ENCODE assay signal across 10 cellular contexts in genomic region chr1:154972213-154972516, GRCh38. TPM values are rescaled to one million over a fixed set of nuclear protein-coding genes. Genes with fewer than 3 reads are reported as not detected.
DNase-seq lines count a peak whose midpoint lies in the region; ATAC-seq and TF ChIP-seq lines count a peak whose summit lies in the region.
"Had no signal": no experiment of that assay in that cellular context is flagged by ENCODE, and none has a peak within 500 bp of the region (broad histone marks: within the 10 kb centered on the region; RNA-seq: fewer than 3 reads in every experiment).

No MANE protein-coding gene starts in this region.

- TF ChIP-seq CTCF in WI38 (IDR thresholded peaks at IDR 0.05; ENCODE audit: low read depth, low read length) (no peak), glutamatergic neuron (IDR thresholded peaks at IDR 0.05; ENCODE audit: partially characterized antibody, unreplicated experiment) (no peak)

- H3K27me3 Mint-ChIP-seq in glutamatergic neuron (ENCODE audit: unreplicated experiment), result peaks cover 9% of the 10 kb centered on the region

- H3K4me3 Mint-ChIP-seq in glutamatergic neuron (ENCODE audit: unreplicated experiment), result peak overlapping the region; percentile 82

- peak overlapping the region; percentile 54 to 95 (median 74) for H3K9ac ChIP-seq in skeletal muscle tissue (ENCODE audit: low read depth in 1 of 3, low read length in 3 of 3)

- peak overlapping the region; percentile 99 for H3K27ac ChIP-seq in skeletal muscle tissue (ENCODE audit: low read depth, low read length)

- peak overlapping the region; percentile 89 for H3K27ac Mint-ChIP-seq in glutamatergic neuron (ENCODE audit: unreplicated experiment)

- H3K36me3 ChIP-seq in H7 (replicated peaks; ENCODE audit: control insufficient read depth, insufficient read depth, low read length) (peaks cover 14% of the 10 kb centered on the region), skeletal muscle tissue (ENCODE audit: control insufficient read depth in 3 of 3, insufficient read depth in 3 of 3, low read length in 3 of 3) (peaks cover 9 to 19% (median 17%) of the 10 kb centered on the region in 3 donors)

- H3K27me3 ChIP-seq in H7 (ENCODE audit: control insufficient read depth, insufficient read depth, low read length) (no peaks in the 10 kb centered on the region), skeletal muscle tissue (ENCODE audit: control insufficient read depth in 3 of 3, insufficient read depth in 3 of 3, low read length in 3 of 3) (no peaks in the 10 kb centered on the region)

- DNase-seq in H7 (no peak), glutamatergic neuron (no peak)
- no peak for DNase-seq in activated CD4-positive, alpha-beta T cell treated with anti-CD3 and anti-CD28 coated beads, Interleukin-2, amount 50 U/mL, for 48 hours
- DNase-seq: activated CD8-positive, alpha-beta memory T cell treated with anti-CD3 and anti-CD28 coated beads, Interleukin-2, amount 50 U/mL, for 4 hours; NCI-H524 treated with DMSO at 0.1 percent for 48 hours had no signal

- H3K4me1 Mint-ChIP-seq in glutamatergic neuron (ENCODE audit: low read depth, unreplicated experiment), result peaks cover 31% of the 10 kb centered on the region

- ATAC-seq in HG03135 (IDR thresholded peaks at IDR 0.05; ENCODE audit: unreplicated experiment) (no peak), HG02852 (IDR thresholded peaks at IDR 0.05; ENCODE audit: unreplicated experiment) (no peak), HG02798 (IDR thresholded peaks at IDR 0.05; ENCODE audit: poor library complexity, unreplicated experiment) (no peak)

- H3K9me3 Mint-ChIP-seq in glutamatergic neuron (ENCODE audit: unreplicated experiment), result peaks cover 5% of the 10 kb centered on the region

- H3K4me1 ChIP-seq in skeletal muscle tissue (ENCODE audit: control insufficient read depth in 3 of 3, insufficient read depth in 3 of 3, low read length in 3 of 3), result peaks cover 56 to 77% (median 66%) of the 10 kb centered on the region in 3 donors

- no peaks in the 10 kb centered on the region for H3K9me3 ChIP-seq in skeletal muscle tissue (ENCODE audit: control insufficient read depth in 3 of 3, low read length in 3 of 3)

- H3K36me3 Mint-ChIP-seq in glutamatergic neuron (ENCODE audit: unreplicated experiment), result no peaks in the 10 kb centered on the region

- H3K4me3 ChIP-seq in H7 (ENCODE audit: insufficient read depth, low read depth, low read length), result peak overlapping the region; percentile 28
- peak overlapping the region; percentile 89 for H3K4me3 ChIP-seq in WI38 (ENCODE audit: low read depth, low read length)
- H3K4me3 ChIP-seq in skeletal muscle tissue (ENCODE audit: low read length in 3 of 3), result peak overlapping the region; percentile 8 to 55 (median 32)

RNA-seq across cellular contexts. Expression of gene SHC1, which starts 1.6 kb away (rescaled TPM):
- total RNA-seq in H7 (2014; rRNA removed; shearing (Covaris generic)), result 298 and 333 TPM in 2 replicates
- 155 TPM for total RNA-seq in glutamatergic neuron (ENCODE audit: unreplicated experiment)
- 36.0 TPM for total RNA-seq in skeletal muscle tissue

RNA-seq across cellular contexts. Expression of gene CKS1B, which starts 2.3 kb away (rescaled TPM):
- total RNA-seq in H7 (2014; rRNA removed; shearing (Covaris generic)), result 342 and 347 TPM in 2 replicates
- total RNA-seq in glutamatergic neuron (ENCODE audit: unreplicated experiment) (22.8 TPM), skeletal muscle tissue (31.8 TPM)

RNA-seq across cellular contexts. Expression of gene PYGO2, which starts 10.6 kb away (rescaled TPM):
- total RNA-seq in H7 (2014; rRNA removed; shearing (Covaris generic)), result 52.6 and 62.8 TPM in 2 replicates
- total RNA-seq in glutamatergic neuron (ENCODE audit: unreplicated experiment) (32.7 TPM), skeletal muscle tissue (16.2 TPM)

RNA-seq across cellular contexts. Expression of gene FLAD1, which starts 11.0 kb away (rescaled TPM):
- total RNA-seq in H7 (2014; rRNA removed; shearing (Covaris generic)), result 152 and 177 TPM in 2 replicates
- total RNA-seq in glutamatergic neuron (ENCODE audit: unreplicated experiment) (68.8 TPM), skeletal muscle tissue (16.2 TPM)

RNA-seq across cellular contexts. Expression of gene PBXIP1, which starts 16.3 kb away (rescaled TPM):
- total RNA-seq in H7 (2014; rRNA removed; shearing (Covaris generic)), result 43.6 and 48.5 TPM in 2 replicates
- 29.9 TPM for total RNA-seq in glutamatergic neuron (ENCODE audit: unreplicated experiment)
- 190 TPM for total RNA-seq in skeletal muscle tissue

Comparison
In these comparisons a context has a peak if more than half of its experiments do, and no peak if none do; other contexts are left out.
1. H3K4me3 ChIP-seq: peak in every context shown above with its lines; median percentile 89 in WI38; 32 in skeletal muscle tissue; 28 in H7.
2. RNA of gene CKS1B, which starts 2.3 kb away (total RNA-seq): 342 to 347 TPM in H7; 31.8 TPM in skeletal muscle tissue (single experiment) and 22.8 TPM in glutamatergic neuron (single experiment); every median in the first group is over 10 times any median in the second.